ENCODE assay signal across 1 cellular context in the genomic region with DNA sequence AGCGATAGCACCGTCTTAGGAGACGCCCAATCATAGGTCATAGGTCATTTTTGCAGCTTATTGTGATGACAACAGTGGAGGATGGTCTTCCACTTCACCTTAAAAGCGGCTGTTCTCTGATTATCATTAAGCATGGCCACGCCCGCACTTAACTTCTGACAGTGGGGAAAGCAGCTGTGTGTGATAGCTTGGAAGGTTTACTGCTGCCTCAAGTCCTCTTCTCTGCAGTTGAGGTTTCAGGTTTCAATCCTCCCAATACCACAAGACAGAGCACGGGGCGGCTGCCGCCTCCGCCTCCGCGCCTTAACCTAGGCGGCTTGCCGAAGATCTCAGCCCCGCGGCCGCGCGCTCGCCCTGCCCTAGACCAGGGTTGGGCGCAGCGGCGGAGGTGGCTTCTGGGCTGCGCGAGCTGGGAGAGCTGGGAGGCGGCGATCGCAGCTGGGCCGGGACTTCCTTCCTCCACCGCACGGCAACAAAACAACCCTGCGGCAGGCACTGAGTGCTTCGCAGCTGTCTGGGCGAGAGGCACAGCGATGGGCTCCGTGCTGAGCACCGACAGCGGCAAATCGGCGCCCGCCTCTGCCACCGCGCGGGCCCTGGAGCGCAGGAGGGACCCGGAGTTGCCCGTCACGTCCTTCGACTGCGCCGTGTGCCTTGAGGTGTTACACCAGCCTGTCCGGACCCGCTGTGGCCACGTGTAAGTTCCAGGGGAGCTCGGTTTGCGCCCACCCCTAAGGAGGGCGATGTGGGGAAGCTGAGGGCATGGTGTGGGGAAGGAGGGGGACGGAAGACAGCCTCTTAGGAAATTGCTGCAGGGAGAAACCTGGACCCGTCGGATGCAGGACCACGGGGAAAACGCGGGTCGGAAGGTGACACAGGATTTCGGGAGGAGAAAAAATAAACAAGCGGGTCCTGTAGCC.
TF ChIP-seq lines count a peak whose summit lies in the region.

Gene RNF125, plus strand, starts transcription at position 495 of the 920 bp plus-strand sequence. Its CDS starts 39 bp downstream, at position 534.

TF ChIP-seq in HepG2, 621 proteins besides CTCF, POLR2A, EP300 and RAD21 (continued from another document and continues in another):
- TF ChIP-seq E2F5 (CRISPR knock-in tag; conservative IDR thresholded peaks at IDR 0.05) (no peak), ZNF432 (CRISPR knock-in tag; IDR thresholded peaks at IDR 0.05; ENCODE audit: borderline replicate concordance) (0 out of 2 replicates have a peak, but pooled peaks have one; percentile 23), ZNF180 (CRISPR knock-in tag; IDR thresholded peaks at IDR 0.05; ENCODE audit: borderline replicate concordance, low read depth) (no peak), ZNF549 (CRISPR knock-in tag; IDR thresholded peaks at IDR 0.05) (no peak), TARDBP (CRISPR knock-in tag; IDR thresholded peaks at IDR 0.05) (no peak), EZH2 (conservative IDR thresholded peaks at IDR 0.05; ENCODE audit: low read depth, low read length) (no peak), IRF2 (CRISPR knock-in tag; IDR thresholded peaks at IDR 0.05) (0 out of 2 replicates have a peak, but pooled peaks have one; percentile 17), MLLT10 (CRISPR knock-in tag; IDR thresholded peaks at IDR 0.05) (no peak), ZNF615 (CRISPR knock-in tag; IDR thresholded peaks at IDR 0.05; ENCODE audit: borderline replicate concordance) (no peak), NFKB2 (CRISPR knock-in tag; IDR thresholded peaks at IDR 0.05; ENCODE audit: borderline replicate concordance) (no peak), ZNF558 (CRISPR knock-in tag; IDR thresholded peaks at IDR 0.05; ENCODE audit: borderline replicate concordance) (no peak; the same call in 1 of the 2 replicates), ATRX (CRISPR knock-in tag; IDR thresholded peaks at IDR 0.05; ENCODE audit: borderline replicate concordance) (no peak), ZNF720 (CRISPR knock-in tag; IDR thresholded peaks at IDR 0.05) (no peak), POLR2G (IDR thresholded peaks at IDR 0.05; ENCODE audit: low read depth, low read length) (no peak), ZNF138 (CRISPR knock-in tag; IDR thresholded peaks at IDR 0.05; ENCODE audit: low read depth) (0 out of 2 replicates have a peak, but pooled peaks have one; percentile 41), TOPORS (CRISPR knock-in tag; IDR thresholded peaks at IDR 0.05) (0 out of 2 replicates have a peak, but pooled peaks have one; percentile 61), PAWR (CRISPR knock-in tag; IDR thresholded peaks at IDR 0.05; ENCODE audit: borderline replicate concordance) (no peak), YY1 (IDR thresholded peaks at IDR 0.05; ENCODE audit: insufficient read depth, insufficient replicate concordance, low read depth, low read length) (peak; percentile 21), ZHX2 (IDR thresholded peaks at IDR 0.05; ENCODE audit: low read depth) (no peak), ZHX2 (CRISPR knock-in tag; IDR thresholded peaks at IDR 0.05; ENCODE audit: borderline replicate concordance) (no peak), TRIM24 (CRISPR knock-in tag; IDR thresholded peaks at IDR 0.05) (no peak; the same call in 1 of the 2 replicates), PRMT3 (CRISPR knock-in tag; IDR thresholded peaks at IDR 0.05; ENCODE audit: borderline replicate concordance, low read depth) (no peak), ZZZ3 (CRISPR knock-in tag; IDR thresholded peaks at IDR 0.05; ENCODE audit: borderline replicate concordance) (0 out of 2 replicates have a peak, but pooled peaks have one; percentile 38), ZNF891 (CRISPR knock-in tag; IDR thresholded peaks at IDR 0.05) (no peak; the same call in 1 of the 2 replicates), ZNF510 (CRISPR knock-in tag; IDR thresholded peaks at IDR 0.05; ENCODE audit: low read depth) (no peak), ZNF773 (CRISPR knock-in tag; IDR thresholded peaks at IDR 0.05; ENCODE audit: borderline replicate concordance) (0 out of 2 replicates have a peak, but pooled peaks have one; percentile 52), ZNF225 (CRISPR knock-in tag; IDR thresholded peaks at IDR 0.05) (peak; percentile 45; the same call in 1 of the 2 replicates), MNT (IDR thresholded peaks at IDR 0.05) (no peak), PHF8 (CRISPR knock-in tag; IDR thresholded peaks at IDR 0.05) (peak; percentile 50), TCF12 (IDR thresholded peaks at IDR 0.05) (no peak), TCF12 (CRISPR knock-in tag; IDR thresholded peaks at IDR 0.05) (no peak), CBX2 (IDR thresholded peaks at IDR 0.05; ENCODE audit: low read depth, low read length) (no peak), CBX2 (CRISPR knock-in tag; IDR thresholded peaks at IDR 0.05; ENCODE audit: low read depth) (no peak), NPAS2 (CRISPR knock-in tag; IDR thresholded peaks at IDR 0.05; ENCODE audit: borderline replicate concordance) (no peak), SNAPC5 (CRISPR knock-in tag; IDR thresholded peaks at IDR 0.05; ENCODE audit: borderline replicate concordance) (no peak), TAF15 (IDR thresholded peaks at IDR 0.05; ENCODE audit: low read depth, low read length, poor library complexity, severe bottlenecking) (no peak), THAP11 (CRISPR knock-in tag; IDR thresholded peaks at IDR 0.05) (peak; percentile 29; the same call in 1 of the 2 replicates), ZBTB7B (CRISPR knock-in tag; IDR thresholded peaks at IDR 0.05) (peak; percentile 51; the same call in 1 of the 2 replicates), ZFP1 (CRISPR knock-in tag; IDR thresholded peaks at IDR 0.05) (no peak), ZBTB3 (CRISPR knock-in tag; IDR thresholded peaks at IDR 0.05; ENCODE audit: borderline replicate concordance, low read depth) (no peak), ZNF766 (CRISPR knock-in tag; IDR thresholded peaks at IDR 0.05; ENCODE audit: borderline replicate concordance) (no peak; the same call in 1 of the 2 replicates)
- TF ChIP-seq, protein P1, sequence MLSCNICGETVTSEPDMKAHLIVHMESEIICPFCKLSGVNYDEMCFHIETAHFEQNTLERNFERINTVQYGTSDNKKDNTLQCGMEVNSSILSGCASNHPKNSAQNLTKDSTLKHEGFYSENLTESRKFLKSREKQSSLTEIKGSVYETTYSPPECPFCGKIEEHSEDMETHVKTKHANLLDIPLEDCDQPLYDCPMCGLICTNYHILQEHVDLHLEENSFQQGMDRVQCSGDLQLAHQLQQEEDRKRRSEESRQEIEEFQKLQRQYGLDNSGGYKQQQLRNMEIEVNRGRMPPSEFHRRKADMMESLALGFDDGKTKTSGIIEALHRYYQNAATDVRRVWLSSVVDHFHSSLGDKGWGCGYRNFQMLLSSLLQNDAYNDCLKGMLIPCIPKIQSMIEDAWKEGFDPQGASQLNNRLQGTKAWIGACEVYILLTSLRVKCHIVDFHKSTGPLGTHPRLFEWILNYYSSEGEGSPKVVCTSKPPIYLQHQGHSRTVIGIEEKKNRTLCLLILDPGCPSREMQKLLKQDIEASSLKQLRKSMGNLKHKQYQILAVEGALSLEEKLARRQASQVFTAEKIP (CRISPR knock-in tag; IDR thresholded peaks at IDR 0.05; ENCODE audit: borderline replicate concordance), result no peak
- TF ChIP-seq, protein P2, sequence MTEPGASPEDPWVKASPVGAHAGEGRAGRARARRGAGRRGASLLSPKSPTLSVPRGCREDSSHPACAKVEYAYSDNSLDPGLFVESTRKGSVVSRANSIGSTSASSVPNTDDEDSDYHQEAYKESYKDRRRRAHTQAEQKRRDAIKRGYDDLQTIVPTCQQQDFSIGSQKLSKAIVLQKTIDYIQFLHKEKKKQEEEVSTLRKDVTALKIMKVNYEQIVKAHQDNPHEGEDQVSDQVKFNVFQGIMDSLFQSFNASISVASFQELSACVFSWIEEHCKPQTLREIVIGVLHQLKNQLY (CRISPR knock-in tag; IDR thresholded peaks at IDR 0.05), result peak; percentile 26; the same call in 1 of the 2 replicates
- TF ChIP-seq, protein P3, sequence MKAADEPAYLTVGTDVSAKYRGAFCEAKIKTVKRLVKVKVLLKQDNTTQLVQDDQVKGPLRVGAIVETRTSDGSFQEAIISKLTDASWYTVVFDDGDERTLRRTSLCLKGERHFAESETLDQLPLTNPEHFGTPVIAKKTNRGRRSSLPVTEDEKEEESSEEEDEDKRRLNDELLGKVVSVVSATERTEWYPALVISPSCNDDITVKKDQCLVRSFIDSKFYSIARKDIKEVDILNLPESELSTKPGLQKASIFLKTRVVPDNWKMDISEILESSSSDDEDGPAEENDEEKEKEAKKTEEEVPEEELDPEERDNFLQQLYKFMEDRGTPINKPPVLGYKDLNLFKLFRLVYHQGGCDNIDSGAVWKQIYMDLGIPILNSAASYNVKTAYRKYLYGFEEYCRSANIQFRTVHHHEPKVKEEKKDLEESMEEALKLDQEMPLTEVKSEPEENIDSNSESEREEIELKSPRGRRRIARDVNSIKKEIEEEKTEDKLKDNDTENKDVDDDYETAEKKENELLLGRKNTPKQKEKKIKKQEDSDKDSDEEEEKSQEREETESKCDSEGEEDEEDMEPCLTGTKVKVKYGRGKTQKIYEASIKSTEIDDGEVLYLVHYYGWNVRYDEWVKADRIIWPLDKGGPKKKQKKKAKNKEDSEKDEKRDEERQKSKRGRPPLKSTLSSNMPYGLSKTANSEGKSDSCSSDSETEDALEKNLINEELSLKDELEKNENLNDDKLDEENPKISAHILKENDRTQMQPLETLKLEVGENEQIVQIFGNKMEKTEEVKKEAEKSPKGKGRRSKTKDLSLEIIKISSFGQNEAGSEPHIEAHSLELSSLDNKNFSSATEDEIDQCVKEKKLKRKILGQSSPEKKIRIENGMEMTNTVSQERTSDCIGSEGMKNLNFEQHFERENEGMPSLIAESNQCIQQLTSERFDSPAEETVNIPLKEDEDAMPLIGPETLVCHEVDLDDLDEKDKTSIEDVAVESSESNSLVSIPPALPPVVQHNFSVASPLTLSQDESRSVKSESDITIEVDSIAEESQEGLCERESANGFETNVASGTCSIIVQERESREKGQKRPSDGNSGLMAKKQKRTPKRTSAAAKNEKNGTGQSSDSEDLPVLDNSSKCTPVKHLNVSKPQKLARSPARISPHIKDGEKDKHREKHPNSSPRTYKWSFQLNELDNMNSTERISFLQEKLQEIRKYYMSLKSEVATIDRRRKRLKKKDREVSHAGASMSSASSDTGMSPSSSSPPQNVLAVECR (CRISPR knock-in tag; IDR thresholded peaks at IDR 0.05; ENCODE audit: borderline replicate concordance), result peak; percentile 72; the same call in 1 of the 2 replicates
- TF ChIP-seq, protein P4, sequence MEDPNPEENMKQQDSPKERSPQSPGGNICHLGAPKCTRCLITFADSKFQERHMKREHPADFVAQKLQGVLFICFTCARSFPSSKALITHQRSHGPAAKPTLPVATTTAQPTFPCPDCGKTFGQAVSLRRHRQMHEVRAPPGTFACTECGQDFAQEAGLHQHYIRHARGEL (CRISPR knock-in tag; IDR thresholded peaks at IDR 0.05), result peak; percentile 75; the same call in 1 of the 2 replicates
